8 cellular contexts compared by ENCODE assay signal in genomic region chr6:26204332-26205160, GRCh38.
DNase-seq lines count a peak whose midpoint lies in the region; ATAC-seq and TF ChIP-seq lines count a peak whose summit lies in the region.

No MANE protein-coding gene starts in this region.

- no peak overlapping the region for H3K4me3 Mint-ChIP-seq in HFFc6

- H3K9me3 ChIP-seq in SK-N-MC (ENCODE audit: low read depth, low read length) (no peaks in the 10 kb centered on the region), cardiac muscle cell (ENCODE audit: low read depth) (no peaks in the 10 kb centered on the region), parathyroid adenoma (ENCODE audit: control insufficient read depth, low read length) (no peaks in the 10 kb centered on the region), upper lobe of right lung (no peaks in the 10 kb centered on the region)

- H3K79me2 ChIP-seq in parathyroid adenoma, result no peaks in the 10 kb centered on the region

- H3K9ac ChIP-seq in SK-N-MC (ENCODE audit: insufficient read length), result peak overlapping the region; percentile 99
- H3K9ac ChIP-seq in parathyroid adenoma, result peak overlapping the region; percentile 16

- H3K4me2 ChIP-seq in parathyroid adenoma (ENCODE audit: low read length), result peak overlapping the region; percentile 97

- H3K9me3 Mint-ChIP-seq in HFFc6, result peaks cover 5% of the 10 kb centered on the region; the same call in 1 of the 2 replicates

- H3K4me1 ChIP-seq in cardiac muscle cell (ENCODE audit: low read depth), result peaks cover 6% of the 10 kb centered on the region
- H3K4me1 ChIP-seq in parathyroid adenoma, result no peaks in the 10 kb centered on the region
- peaks cover 6% of the 10 kb centered on the region for H3K4me1 ChIP-seq in upper lobe of right lung

- peaks cover 12% of the 10 kb centered on the region for H3K27me3 Mint-ChIP-seq in HFFc6 (ENCODE audit: insufficient read depth)

- no peaks in the 10 kb centered on the region for H3K36me3 ChIP-seq in SK-N-MC (ENCODE audit: insufficient read depth, low read length)
- H3K36me3 ChIP-seq in cardiac muscle cell, result no peaks in the 10 kb centered on the region
- H3K36me3 ChIP-seq in parathyroid adenoma (ENCODE audit: control insufficient read depth, insufficient read depth, low read length), result no peaks in the 10 kb centered on the region
- no peaks in the 10 kb centered on the region for H3K36me3 ChIP-seq in upper lobe of right lung

- peak overlapping the region; percentile 96 for H3K27ac ChIP-seq in SK-N-MC
- H3K27ac ChIP-seq in cardiac muscle cell, result peak overlapping the region; percentile 92
- H3K27ac ChIP-seq in parathyroid adenoma, result peak overlapping the region; percentile 92
- peak overlapping the region; percentile 94 for H3K27ac ChIP-seq in upper lobe of right lung

- H3K27ac Mint-ChIP-seq in HFFc6, result no peak overlapping the region

- H3K4me3 ChIP-seq in SK-N-MC (peak overlapping the region; percentile 97), cardiac muscle cell (peak overlapping the region; percentile 72), parathyroid adenoma (ENCODE audit: low read depth, low read length) (peak overlapping the region; percentile 98), upper lobe of right lung (peak overlapping the region; percentile 61)

- H3K27me3 ChIP-seq in cardiac muscle cell, result no peaks in the 10 kb centered on the region
- H3K27me3 ChIP-seq in parathyroid adenoma (ENCODE audit: control insufficient read depth, insufficient read depth, low read length), result no peaks in the 10 kb centered on the region
- peaks cover 50% of the 10 kb centered on the region for H3K27me3 ChIP-seq in upper lobe of right lung

- H3K4me1 Mint-ChIP-seq in HFFc6 (ENCODE audit: low read depth), result peaks cover 28% of the 10 kb centered on the region

- peak overlapping the region; percentile 76 for H2AFZ ChIP-seq in parathyroid adenoma

- intact Hi-C loops in upper lobe of right lung (cut with DNase I), result no loop called here

- ATAC-seq in upper lobe of right lung, result peak; percentile 89

- TF ChIP-seq CTCF in HFFc6 (IDR thresholded peaks at IDR 0.05), result peak; percentile 44
- TF ChIP-seq CTCF in cardiac muscle cell (IDR thresholded peaks at IDR 0.05; ENCODE audit: low read depth, low read length), result peak; percentile 51
- TF ChIP-seq CTCF in parathyroid adenoma (IDR thresholded peaks at IDR 0.05), result peak; percentile 49
- TF ChIP-seq CTCF in upper lobe of right lung (IDR thresholded peaks at IDR 0.05), result peak; percentile 31

- no peaks in the 10 kb centered on the region; the same call in 1 of the 2 replicates for H3K36me3 Mint-ChIP-seq in HFFc6 (ENCODE audit: low read depth)

- DNase-seq in GM04504 (ENCODE audit: low read depth), result peak; percentile 97
- peak; percentile 99 for DNase-seq in HFFc6
- DNase-seq in NCI-H1092 (lab: John Stamatoyannopoulos, UW), result peak; percentile 93
- peak; percentile 97 for DNase-seq in SK-N-MC (ENCODE audit: low read depth, low spot score)
- peak; percentile 54 for DNase-seq in activated naive CD8-positive, alpha-beta T cell treated with anti-CD3 and anti-CD28 coated beads, Interleukin-2, amount 50 U/mL, for 16 hours (ENCODE audit: low read depth, low spot score)
- peak; percentile 98 to 99 for DNase-seq in cardiac muscle cell (ENCODE audit: low read depth in 1 of 2, low spot score in 1 of 2)
- DNase-seq in upper lobe of right lung, result peak; percentile 89

Comparison
In these comparisons a context has a peak if more than half of its experiments do, and no peak if none do; other contexts are left out.
1. Peak in every context shown above with its lines: DNase-seq, ATAC-seq, H3K4me3 ChIP-seq and H3K27ac ChIP-seq.